Comparison of ENCODE assay signal across 8 cellular contexts in the genomic region with DNA sequence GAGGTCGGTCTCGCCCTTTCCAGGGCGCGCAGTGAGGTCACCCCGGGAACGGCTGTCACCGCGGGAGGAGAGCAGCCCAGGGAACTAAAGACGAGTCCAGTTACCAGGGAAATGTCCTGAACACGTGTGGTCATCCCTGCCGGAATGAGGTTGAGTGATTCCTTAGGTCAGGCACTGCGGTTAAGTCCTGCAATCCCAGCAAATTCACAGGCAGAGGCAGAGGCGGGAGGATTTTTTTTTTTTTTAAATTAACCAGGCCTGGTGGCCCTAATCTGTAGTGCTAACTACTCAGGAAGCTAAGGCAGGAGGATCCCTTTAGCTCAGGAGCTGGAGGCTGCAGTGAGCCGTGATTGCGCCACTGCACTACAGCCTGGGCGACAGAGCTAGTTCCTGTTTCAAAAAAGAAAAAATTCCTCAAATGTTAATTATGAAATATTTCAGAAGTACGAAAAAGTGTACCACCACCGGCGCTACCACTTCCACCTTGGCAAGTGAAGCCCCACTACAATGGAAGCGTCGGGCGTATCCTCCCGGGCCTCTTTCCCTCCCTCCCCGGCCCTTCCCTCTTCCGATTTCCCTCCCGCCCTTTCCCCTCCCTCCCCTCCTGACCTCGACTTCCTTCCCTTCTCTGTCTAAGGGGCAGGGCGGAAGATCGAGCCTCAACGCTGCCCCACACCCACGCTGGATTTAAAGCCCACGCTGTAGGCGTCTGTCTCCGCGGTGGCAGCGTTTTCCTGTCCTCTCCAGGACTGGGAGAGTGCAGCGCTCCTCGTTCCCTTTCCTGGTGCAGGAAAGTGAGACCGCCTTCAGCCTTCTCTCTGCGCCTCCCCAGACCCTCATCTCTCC. TPM values are rescaled to one million over a fixed set of nuclear protein-coding genes. Genes with fewer than 3 reads are reported as not detected.
DNase-seq lines count a peak whose midpoint lies in the region; ATAC-seq and TF ChIP-seq lines count a peak whose summit lies in the region.

No MANE protein-coding gene starts in this region.

- peaks cover 57% of the 10 kb centered on the region for H3K27me3 ChIP-seq in HUES6 (ENCODE audit: control insufficient read depth, insufficient read depth, low read length)

- peaks cover 0 to 9% (median 7%) of the 10 kb centered on the region in 7 donors for H3K9me3 Mint-ChIP-seq in naive B cell

- peaks cover 23 to 39% (median 35%) of the 10 kb centered on the region in 3 donors for H3K4me1 Mint-ChIP-seq in naive B cell

- H3K4me3 ChIP-seq in HUES6 (ENCODE audit: low read depth, low read length) (peak overlapping the region; percentile 73), fibroblast of the aortic adventitia (ENCODE audit: low read depth, low read length) (peak overlapping the region; percentile 57)

- ATAC-seq in naive B cell (ENCODE audit: low read depth in 2 of 2) (peak; percentile 56 to 62), HG03460 (IDR thresholded peaks at IDR 0.05; ENCODE audit: unreplicated experiment) (no peak), HG03520 (IDR thresholded peaks at IDR 0.05; ENCODE audit: unreplicated experiment) (no peak)

- H3K36me3 ChIP-seq in HUES6 (ENCODE audit: control insufficient read depth, insufficient read depth, low read length): no peaks in the 10 kb centered on the region

- 0 out of 2 replicates have a peak, but pooled peaks cover 4% of the 10 kb centered on the region for H3K4me1 ChIP-seq in HUES6 (ENCODE audit: control insufficient read depth, insufficient read depth, low read length)

- H3K27me3 Mint-ChIP-seq in naive B cell: no peaks in the 10 kb centered on the region

- no peak for TF ChIP-seq CTCF in fibroblast of the aortic adventitia (IDR thresholded peaks at IDR 0.05; ENCODE audit: insufficient read depth, low read length)

- 0 out of 2 replicates have a peak, but pooled peaks cover 4% of the 10 kb centered on the region for H3K9me3 ChIP-seq in HUES6 (ENCODE audit: control insufficient read depth, insufficient read depth, low read depth, low read length)

- H3K27ac ChIP-seq in HUES6 (ENCODE audit: low read depth, low read length): no peak overlapping the region

- peak overlapping the region; percentile 30 to 95 (median 73) for H3K27ac Mint-ChIP-seq in naive B cell

- peak overlapping the region; percentile 7 for H3K9ac ChIP-seq in HUES6 (ENCODE audit: low read length)

- DNase-seq in Ammon's horn (ENCODE audit: low spot score) (peak; percentile 59), fibroblast of the aortic adventitia (ENCODE audit: low read depth) (peak; percentile 60), naive B cell (peak; percentile 16), GOT3 (lab: John Stamatoyannopoulos, UW) (no peak)
- DNase-seq in activated CD8-positive, alpha-beta memory T cell treated with anti-CD3 and anti-CD28 coated beads, Interleukin-2, amount 50 U/mL, for 4 hours: peak; percentile 30

- peak overlapping the region; percentile 87 to 94 (median 92) for H3K4me3 Mint-ChIP-seq in naive B cell

- H3K36me3 Mint-ChIP-seq in naive B cell: no peaks in the 10 kb centered on the region

RNA-seq across cellular contexts. Expression of gene SLFN11, which starts 27.3 kb away (rescaled TPM):
- total RNA-seq in fibroblast of the aortic adventitia (ENCODE audit: low replicate concordance): 41.5 and 99.2 TPM in 2 replicates
- 10 to 100 TPM in 1 of 6 donors, 1 to 10 TPM in 5; 5.8 to 11.0 (median 6.9) TPM for polyA plus RNA-seq in naive B cell (ENCODE audit: low read depth in 6 of 6)

Comparison
In these comparisons a context has a peak if more than half of its experiments do, and no peak if none do; other contexts are left out.
1. ATAC-seq: peak in naive B cell (2 of 2); none in HG03460 (single experiment) and HG03520 (single experiment).